In genomic region chr19:32373614-32374295, GRCh38 we compare ENCODE assay signal across 8 cellular contexts. TPM values are rescaled to one million over a fixed set of nuclear protein-coding genes. Genes with fewer than 3 reads are reported as not detected.
A peak's percentile ranks its signal among the peaks of the same experiment; 100 is the strongest.
DNase-seq lines count a peak whose midpoint lies in the region; ATAC-seq, FAIRE-seq and TF ChIP-seq lines count a peak whose summit lies in the region.

No MANE protein-coding gene starts in this region.

- H3K36me3 ChIP-seq in astrocyte (ENCODE audit: insufficient read depth, low read length) (peaks cover 2% of the 10 kb centered on the region), keratinocyte (ENCODE audit: control insufficient read depth in 2 of 2, extremely low read depth in 1 of 2, insufficient read depth in 2 of 2, low read length in 2 of 2) (peaks cover 4% of the 10 kb centered on the region in 2 experiments), upper lobe of right lung (peaks cover 40% of the 10 kb centered on the region)

- DNase-seq in A172 (ENCODE audit: low spot score) (peak; percentile 100), LoVo (ENCODE audit: low spot score) (peak; percentile 92), astrocyte (ENCODE audit: low read depth) (peak; percentile 100), keratinocyte (ENCODE audit: low read depth, low spot score) (peak; percentile 89), upper lobe of right lung (no peak), NCI-H1417 treated with DMSO at 0.1 percent for 48 hours (lab: John Stamatoyannopoulos, UW) (no peak)

- no peaks in the 10 kb centered on the region for H3K9me3 Mint-ChIP-seq in astrocyte (ENCODE audit: unreplicated experiment)

- ATAC-seq in upper lobe of right lung: peak; percentile 97
- no peak for ATAC-seq in GM21447 (IDR thresholded peaks at IDR 0.05; ENCODE audit: unreplicated experiment)
- no peak for ATAC-seq in GM18870 (IDR thresholded peaks at IDR 0.05; ENCODE audit: unreplicated experiment)

- H3K27me3 Mint-ChIP-seq in astrocyte (ENCODE audit: low read depth, unreplicated experiment): no peaks in the 10 kb centered on the region

- peak overlapping the region; percentile 58 for H3K27ac Mint-ChIP-seq in astrocyte (ENCODE audit: unreplicated experiment)

- H3K4me1 ChIP-seq in astrocyte (ENCODE audit: insufficient read depth, low read length) (peaks cover 20% of the 10 kb centered on the region), keratinocyte (ENCODE audit: control insufficient read depth, extremely low read depth, insufficient read depth, low read length) (peaks cover 17% of the 10 kb centered on the region), upper lobe of right lung (peaks cover 5% of the 10 kb centered on the region)

- H4K20me1 ChIP-seq in astrocyte (ENCODE audit: insufficient read depth, low read length) (peaks cover 45% of the 10 kb centered on the region), keratinocyte (ENCODE audit: control insufficient read depth, extremely low read depth, insufficient read depth, low read length) (peaks cover 5% of the 10 kb centered on the region)

- intact Hi-C loops in upper lobe of right lung (cut with DNase I): no loop called here

- H3K9me3 ChIP-seq in astrocyte (ENCODE audit: insufficient read depth, low read depth, low read length) (no peaks in the 10 kb centered on the region), keratinocyte (ENCODE audit: control insufficient read depth, low read depth, low read length) (no peaks in the 10 kb centered on the region), upper lobe of right lung (no peaks in the 10 kb centered on the region)

- H3K4me2 ChIP-seq in astrocyte (ENCODE audit: low read length) (peak overlapping the region; percentile 77), keratinocyte (ENCODE audit: control insufficient read depth, extremely low read depth, insufficient read depth, low read depth, low read length) (peak overlapping the region; percentile 56)

- dilution Hi-C loops in keratinocyte (cut with MboI; ENCODE audit: extremely low pct_ligation_motif_present, low sequenced_read_pairs): no loop called here

- H3K9ac ChIP-seq in astrocyte (ENCODE audit: low read length): peak overlapping the region; percentile 21
- no peak overlapping the region for H3K9ac ChIP-seq in keratinocyte (ENCODE audit: control insufficient read depth, extremely low read depth, insufficient read depth, low read length)

- H3K4me3 ChIP-seq in astrocyte (ENCODE audit: insufficient read depth, low read depth, low read length) (peak overlapping the region; percentile 48), keratinocyte (ENCODE audit: control insufficient read depth in 2 of 3, extremely low read depth in 1 of 3, insufficient read depth in 2 of 3, low read depth in 1 of 3, low read length in 3 of 3) (no peak overlapping the region), upper lobe of right lung (no peak overlapping the region)

- H3K27ac ChIP-seq in astrocyte (ENCODE audit: low read depth, low read length) (peak overlapping the region; percentile 77), keratinocyte (ENCODE audit: control insufficient read depth, insufficient read depth, low read length) (peak overlapping the region; percentile 47), upper lobe of right lung (peak overlapping the region; percentile 27)

- H3K4me1 Mint-ChIP-seq in astrocyte (ENCODE audit: low read depth, unreplicated experiment): peaks cover 14% of the 10 kb centered on the region

- peaks cover 20% of the 10 kb centered on the region for H3K79me2 ChIP-seq in astrocyte (ENCODE audit: insufficient read depth, low read length)
- H3K79me2 ChIP-seq in keratinocyte (ENCODE audit: control insufficient read depth, insufficient read depth, low read length): peaks cover 6% of the 10 kb centered on the region

- no peak overlapping the region for H3K4me3 Mint-ChIP-seq in astrocyte (ENCODE audit: unreplicated experiment)

- FAIRE-seq in astrocyte (lab: Jason Lieb, UNC) (peak; percentile 100), keratinocyte (lab: Jason Lieb, UNC) (peak; percentile 99)

- H3K27me3 ChIP-seq in astrocyte (ENCODE audit: insufficient read depth, low read length) (no peaks in the 10 kb centered on the region), keratinocyte (ENCODE audit: control insufficient read depth, extremely low read depth, insufficient read depth, low read length) (no peaks in the 10 kb centered on the region), upper lobe of right lung (no peaks in the 10 kb centered on the region)

- peaks cover 2% of the 10 kb centered on the region for H3K36me3 Mint-ChIP-seq in astrocyte (ENCODE audit: low read depth, unreplicated experiment)

- H2AFZ ChIP-seq in astrocyte (ENCODE audit: low read depth, low read length): no peak overlapping the region
- H2AFZ ChIP-seq in keratinocyte (ENCODE audit: control insufficient read depth, low read length): no peak overlapping the region

- no peak for TF ChIP-seq CTCF in astrocyte (IDR thresholded peaks at IDR 0.05; ENCODE audit: insufficient read depth, low read depth, low read length)
- TF ChIP-seq CTCF in keratinocyte (optimal IDR thresholded peaks at IDR 0.05 in 1 of 3, IDR thresholded peaks at IDR 0.05 in 1 of 3, conservative IDR thresholded peaks at IDR 0.05 in 1 of 3; ENCODE audit: extremely low read depth in 1 of 3, insufficient read depth in 2 of 3, low read length in 3 of 3): no peak
- TF ChIP-seq CTCF in upper lobe of right lung (IDR thresholded peaks at IDR 0.05): no peak

- no peaks in the 10 kb centered on the region for H3K9me1 ChIP-seq in keratinocyte (ENCODE audit: control insufficient read depth, extremely low read depth, insufficient read depth, low read length)

RNA-seq across cellular contexts. Expression of gene ZNF507, which starts 28.3 kb away (rescaled TPM):
- 6.7 and 9.4 TPM in 2 replicates for total RNA-seq in A172 (2014; rRNA removed; shearing (Covaris generic))
- total RNA-seq in astrocyte (12.4 and 14.7 TPM in 2 replicates), upper lobe of right lung (22.3 TPM)
- 6.9 to 10.2 TPM (median 9.0 TPM) in 3 replicates for polyA plus RNA-seq in keratinocyte
- 2.7 TPM for polyA plus RNA-seq in keratinocyte (2011; ENCODE audit: low read depth)
- polyA plus RNA-seq in keratinocyte (2011; cell fraction: cytosol; rRNA removed): 3.4 and 6.1 TPM in 2 replicates
- 10.3 and 12.9 TPM in 2 replicates for polyA plus RNA-seq in keratinocyte (2011; cell fraction: nucleus; rRNA removed)
- polyA plus RNA-seq in keratinocyte (2012; ENCODE audit: low replicate concordance): 2.6 and 5.7 TPM in 2 replicates
- 4.0 to 14.4 TPM (median 7.1 TPM) in 3 replicates for polyA minus RNA-seq in keratinocyte
- 2.1 TPM for polyA minus RNA-seq in keratinocyte (2011; cell fraction: cytosol; rRNA and poly(A)+ RNA removed)
- 4.7 and 12.4 TPM in 2 replicates for polyA minus RNA-seq in keratinocyte (2011; cell fraction: nucleus; rRNA and poly(A)+ RNA removed)

RNA-seq across cellular contexts. Expression of gene DPY19L3, which starts 31.8 kb away (rescaled TPM):
- total RNA-seq in A172 (2014; rRNA removed; shearing (Covaris generic)): 8.3 and 25.3 TPM in 2 replicates
- total RNA-seq in astrocyte (48.5 and 50.9 TPM in 2 replicates), upper lobe of right lung (36.1 TPM)
- 7.9 to 10.0 TPM (median 10.0 TPM) in 3 replicates for polyA plus RNA-seq in keratinocyte
- 1.6 TPM for polyA plus RNA-seq in keratinocyte (2011; ENCODE audit: low read depth)
- polyA plus RNA-seq in keratinocyte (2011; cell fraction: cytosol; rRNA removed): 3.0 and 4.3 TPM in 2 replicates
- 35.8 and 38.2 TPM in 2 replicates for polyA plus RNA-seq in keratinocyte (2011; cell fraction: nucleus; rRNA removed)
- polyA plus RNA-seq in keratinocyte (2012; ENCODE audit: low replicate concordance): 1.2 and 3.4 TPM in 2 replicates
- polyA minus RNA-seq in keratinocyte: 9.9 to 18.2 TPM (median 17.3 TPM) in 3 replicates
- polyA minus RNA-seq in keratinocyte (2011; cell fraction: cytosol; rRNA and poly(A)+ RNA removed): 6.5 TPM
- polyA minus RNA-seq in keratinocyte (2011; cell fraction: nucleus; rRNA and poly(A)+ RNA removed): 17.6 and 18.7 TPM in 2 replicates

Comparison
In these comparisons a context has a peak if more than half of its experiments do, and no peak if none do; other contexts are left out.
1. DNase-seq: peak in A172 (single experiment), LoVo (single experiment), astrocyte (single experiment) and keratinocyte (single experiment); none in upper lobe of right lung (single experiment) and NCI-H1417 treated with DMSO at 0.1 percent for 48 hours (single experiment).
2. H3K27ac ChIP-seq: peak in every context shown above with its lines; median percentile 77 in astrocyte; 47 in keratinocyte; 27 in upper lobe of right lung.